16 cellular contexts compared by ENCODE assay signal in genomic region chr2:138369856-138370255, GRCh38.
DNase-seq lines count a peak whose midpoint lies in the region; ATAC-seq, FAIRE-seq and TF ChIP-seq lines count a peak whose summit lies in the region.
"Had no signal": no experiment of that assay in that cellular context is flagged by ENCODE, and none has a peak within 500 bp of the region (broad histone marks: within the 10 kb centered on the region; RNA-seq: fewer than 3 reads in every experiment).

No MANE protein-coding gene starts in this region.

- H3K4me3 ChIP-seq in A549 = no peak overlapping the region
- H3K4me3 ChIP-seq in MG63 = no peak overlapping the region
- H3K4me3 ChIP-seq in cardiac fibroblast (replicated peaks in 1 of 2; ENCODE audit: low read depth in 2 of 2, low read length in 2 of 2) = no peak overlapping the region
- H3K4me3 ChIP-seq in fibroblast of the aortic adventitia (ENCODE audit: low read depth, low read length) = no peak overlapping the region

- FAIRE-seq in A549 (lab: Jason Lieb, UNC) = no peak
- FAIRE-seq: D721Med, GM12892 had no signal

- ATAC-seq in A549 = peak; percentile 13 to 42; a peak in 2 of 6 replicates
- no peak for ATAC-seq in HG03521 (IDR thresholded peaks at IDR 0.05; ENCODE audit: unreplicated experiment)
- ATAC-seq: CD8-positive, alpha-beta T cell had no signal

- DNase-seq in A549 (ENCODE audit: low read depth in 1 of 2, low spot score in 1 of 2) (peak in 1 of 2 experiments; percentile 37), MG63 (peak; percentile 16), cardiac fibroblast (ENCODE audit: low read depth in 2 of 2) (peak; percentile 43 to 60), fibroblast of the aortic adventitia (ENCODE audit: low read depth) (peak; percentile 65), A172 (ENCODE audit: low spot score) (no peak), DMS79 (lab: John Stamatoyannopoulos, UW) (no peak)
- DNase-seq: CD8-positive, alpha-beta T cell; COR-L47; DMS153; DND-41; GDM1; HCEC 1CT; HFFc6 had no signal

- H3K4me2 ChIP-seq in A549 = no peak overlapping the region

- TF ChIP-seq CTCF in A549 (IDR thresholded peaks at IDR 0.05) (no peak), cardiac fibroblast (IDR thresholded peaks at IDR 0.05; ENCODE audit: low read depth, low read length) (no peak), fibroblast of the aortic adventitia (IDR thresholded peaks at IDR 0.05; ENCODE audit: insufficient read depth, low read length) (no peak)

- CTCF ChIA-PET in A549 (lab: Yijun Ruan, JAX) = no interaction called here

- no peak overlapping the region for H3K27ac ChIP-seq in A549

- no peak for TF ChIP-seq EP300 in A549 (IDR thresholded peaks at IDR 0.05)

- no peak for TF ChIP-seq RAD21 in A549 (conservative IDR thresholded peaks at IDR 0.05 in 1 of 2, IDR thresholded peaks at IDR 0.05 in 1 of 2)

- H3K9me3 ChIP-seq in A549 = no peaks in the 10 kb centered on the region
- no peaks in the 10 kb centered on the region for H3K9me3 ChIP-seq in MG63

- H3K4me1 ChIP-seq in A549 = peaks cover 10% of the 10 kb centered on the region; the same call in 1 of the 3 replicates

- H3K27me3 ChIP-seq in MG63 = no peaks in the 10 kb centered on the region

- no peak for TF ChIP-seq POLR2A in A549 (IDR thresholded peaks at IDR 0.05; ENCODE audit: low read length)

- H3K36me3 ChIP-seq in MG63 = no peaks in the 10 kb centered on the region

- POLR2A ChIA-PET in A549 (lab: Yijun Ruan, JAX) = no interaction called here

TF ChIP-seq in A549, 52 proteins besides CTCF, POLR2A, EP300 and RAD21:
- TF ChIP-seq HMGXB4 (CRISPR knock-in tag; IDR thresholded peaks at IDR 0.05; ENCODE audit: borderline replicate concordance) = no peak
- no peak for TF ChIP-seq MAX (IDR thresholded peaks at IDR 0.05)
TF ChIP-seq in A549: peak in this region for 0.

Comparison
In these comparisons a context has a peak if more than half of its experiments do, and no peak if none do; other contexts are left out.
1. DNase-seq: peak in MG63 (single experiment), cardiac fibroblast (2 of 2) and fibroblast of the aortic adventitia (single experiment); none in A172 (single experiment) and DMS79 (single experiment).